In the genomic region with DNA sequence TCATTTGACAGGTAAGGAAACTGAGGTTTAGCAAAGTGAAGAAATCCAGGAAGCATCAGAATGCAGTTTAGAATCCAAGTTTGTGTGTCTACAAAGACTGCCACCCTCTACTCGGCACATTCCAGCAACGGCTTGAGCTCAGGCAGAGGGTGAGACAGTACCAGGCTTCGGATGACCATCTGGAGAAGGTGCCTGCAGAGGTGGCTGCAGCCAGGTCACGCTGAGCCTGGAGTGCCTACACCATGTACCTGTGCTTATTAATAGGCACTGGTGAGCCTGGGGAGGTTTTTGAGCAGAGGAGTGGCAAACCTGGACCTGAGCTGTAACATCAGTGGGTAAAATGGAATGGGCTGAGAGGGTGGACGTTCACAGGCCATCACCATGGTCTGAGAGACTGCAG, we compare ENCODE assay signal across 13 cellular contexts. TPM values are rescaled to one million over a fixed set of nuclear protein-coding genes. Genes with fewer than 3 reads are reported as not detected.
"Had no signal": no experiment of that assay in that cellular context is flagged by ENCODE, and none has a peak within 500 bp of the region (broad histone marks: within the 10 kb centered on the region; RNA-seq: fewer than 3 reads in every experiment).

No MANE protein-coding gene starts in this region.

- H3K9me3 ChIP-seq: lower lobe of right lung had no signal

- H3K4me3 Mint-ChIP-seq: activated CD4-positive, alpha-beta T cell treated with anti-CD3 and anti-CD28 coated beads, Interleukin-2, amount 10 ng/mL, durations not matched to agents 7 days and 5 days; activated naive CD8-positive, alpha-beta T cell; stimulated activated effector memory CD8-positive, alpha-beta T cell treated with anti-CD3 and anti-CD28 coated beads, Interleukin-12 subunit alpha, Interleukin-12 subunit beta, amount 100 ng/mL, for 72 hours had no signal

- DNase-seq: activated CD4-positive, alpha-beta T cell treated with anti-CD3 and anti-CD28 coated beads, Interleukin-2, amount 10 ng/mL, durations not matched to agents 7 days and 5 days; activated CD4-positive, CD25-positive, alpha-beta regulatory T cell; amygdala; hypothalamus; kidney glomerular epithelial cell; lower lobe of right lung; naive thymus-derived CD4-positive, alpha-beta T cell; retina; small intestine had no signal

- H3K9me3 Mint-ChIP-seq: activated CD4-positive, alpha-beta T cell treated with anti-CD3 and anti-CD28 coated beads, Interleukin-2, amount 10 ng/mL, durations not matched to agents 7 days and 5 days; stimulated activated effector memory CD8-positive, alpha-beta T cell treated with anti-CD3 and anti-CD28 coated beads, Interleukin-12 subunit alpha, Interleukin-12 subunit beta, amount 100 ng/mL, for 72 hours had no signal

- H3K27ac Mint-ChIP-seq: activated CD4-positive, alpha-beta T cell treated with anti-CD3 and anti-CD28 coated beads, Interleukin-2, amount 10 ng/mL, durations not matched to agents 7 days and 5 days; activated naive CD8-positive, alpha-beta T cell; naive thymus-derived CD4-positive, alpha-beta T cell; stimulated activated effector memory CD8-positive, alpha-beta T cell treated with anti-CD3 and anti-CD28 coated beads, Interleukin-12 subunit alpha, Interleukin-12 subunit beta, amount 100 ng/mL, for 72 hours had no signal

- H3K4me3 ChIP-seq: lower lobe of right lung had no signal

- H3K36me3 ChIP-seq: lower lobe of right lung had no signal

- H3K36me3 Mint-ChIP-seq: activated naive CD8-positive, alpha-beta T cell; stimulated activated effector memory CD8-positive, alpha-beta T cell treated with anti-CD3 and anti-CD28 coated beads, Interleukin-12 subunit alpha, Interleukin-12 subunit beta, amount 100 ng/mL, for 72 hours had no signal

- H3K27ac ChIP-seq: lower lobe of right lung had no signal

RNA-seq across cellular contexts. Expression of gene FXYD6, which starts 4.7 kb away (rescaled TPM):
- total RNA-seq: activated CD4-positive, alpha-beta T cell treated with anti-CD3 and anti-CD28 coated beads, Interleukin-2, amount 10 ng/mL, durations not matched to agents 7 days and 5 days; T-helper 2 cell treated with Interferon-gamma antibody and Interleukin-4, amounts not matched to agents 100 ng/mL and 5 ng/mL, for 36 hours had no signal
- polyA plus RNA-seq: naive thymus-derived CD4-positive, alpha-beta T cell had no signal

RNA-seq across cellular contexts. Expression of gene FXYD2, which starts 47.2 kb away (rescaled TPM):
- total RNA-seq: osteocyte had no signal

RNA-seq across cellular contexts. Expression of gene TMPRSS13, which starts 57.4 kb away (rescaled TPM):
- total RNA-seq: osteocyte had no signal
